Comparison of ENCODE assay signal across 1 cellular context in genomic region chr13:28583661-28584091, GRCh38.
TF ChIP-seq lines count a peak whose summit lies in the region.

No MANE protein-coding gene starts in this region.

TF ChIP-seq in GM23338, 12 proteins besides CTCF, POLR2A, EP300 and RAD21 (continued from another document):
- TF ChIP-seq, protein P1, sequence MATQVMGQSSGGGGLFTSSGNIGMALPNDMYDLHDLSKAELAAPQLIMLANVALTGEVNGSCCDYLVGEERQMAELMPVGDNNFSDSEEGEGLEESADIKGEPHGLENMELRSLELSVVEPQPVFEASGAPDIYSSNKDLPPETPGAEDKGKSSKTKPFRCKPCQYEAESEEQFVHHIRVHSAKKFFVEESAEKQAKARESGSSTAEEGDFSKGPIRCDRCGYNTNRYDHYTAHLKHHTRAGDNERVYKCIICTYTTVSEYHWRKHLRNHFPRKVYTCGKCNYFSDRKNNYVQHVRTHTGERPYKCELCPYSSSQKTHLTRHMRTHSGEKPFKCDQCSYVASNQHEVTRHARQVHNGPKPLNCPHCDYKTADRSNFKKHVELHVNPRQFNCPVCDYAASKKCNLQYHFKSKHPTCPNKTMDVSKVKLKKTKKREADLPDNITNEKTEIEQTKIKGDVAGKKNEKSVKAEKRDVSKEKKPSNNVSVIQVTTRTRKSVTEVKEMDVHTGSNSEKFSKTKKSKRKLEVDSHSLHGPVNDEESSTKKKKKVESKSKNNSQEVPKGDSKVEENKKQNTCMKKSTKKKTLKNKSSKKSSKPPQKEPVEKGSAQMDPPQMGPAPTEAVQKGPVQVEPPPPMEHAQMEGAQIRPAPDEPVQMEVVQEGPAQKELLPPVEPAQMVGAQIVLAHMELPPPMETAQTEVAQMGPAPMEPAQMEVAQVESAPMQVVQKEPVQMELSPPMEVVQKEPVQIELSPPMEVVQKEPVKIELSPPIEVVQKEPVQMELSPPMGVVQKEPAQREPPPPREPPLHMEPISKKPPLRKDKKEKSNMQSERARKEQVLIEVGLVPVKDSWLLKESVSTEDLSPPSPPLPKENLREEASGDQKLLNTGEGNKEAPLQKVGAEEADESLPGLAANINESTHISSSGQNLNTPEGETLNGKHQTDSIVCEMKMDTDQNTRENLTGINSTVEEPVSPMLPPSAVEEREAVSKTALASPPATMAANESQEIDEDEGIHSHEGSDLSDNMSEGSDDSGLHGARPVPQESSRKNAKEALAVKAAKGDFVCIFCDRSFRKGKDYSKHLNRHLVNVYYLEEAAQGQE (IDR thresholded peaks at IDR 0.05; ENCODE audit: unreplicated experiment), result no peak
- no peak for TF ChIP-seq ZNF114 (CRISPR knock-in tag; IDR thresholded peaks at IDR 0.05)
- TF ChIP-seq, protein P2, sequence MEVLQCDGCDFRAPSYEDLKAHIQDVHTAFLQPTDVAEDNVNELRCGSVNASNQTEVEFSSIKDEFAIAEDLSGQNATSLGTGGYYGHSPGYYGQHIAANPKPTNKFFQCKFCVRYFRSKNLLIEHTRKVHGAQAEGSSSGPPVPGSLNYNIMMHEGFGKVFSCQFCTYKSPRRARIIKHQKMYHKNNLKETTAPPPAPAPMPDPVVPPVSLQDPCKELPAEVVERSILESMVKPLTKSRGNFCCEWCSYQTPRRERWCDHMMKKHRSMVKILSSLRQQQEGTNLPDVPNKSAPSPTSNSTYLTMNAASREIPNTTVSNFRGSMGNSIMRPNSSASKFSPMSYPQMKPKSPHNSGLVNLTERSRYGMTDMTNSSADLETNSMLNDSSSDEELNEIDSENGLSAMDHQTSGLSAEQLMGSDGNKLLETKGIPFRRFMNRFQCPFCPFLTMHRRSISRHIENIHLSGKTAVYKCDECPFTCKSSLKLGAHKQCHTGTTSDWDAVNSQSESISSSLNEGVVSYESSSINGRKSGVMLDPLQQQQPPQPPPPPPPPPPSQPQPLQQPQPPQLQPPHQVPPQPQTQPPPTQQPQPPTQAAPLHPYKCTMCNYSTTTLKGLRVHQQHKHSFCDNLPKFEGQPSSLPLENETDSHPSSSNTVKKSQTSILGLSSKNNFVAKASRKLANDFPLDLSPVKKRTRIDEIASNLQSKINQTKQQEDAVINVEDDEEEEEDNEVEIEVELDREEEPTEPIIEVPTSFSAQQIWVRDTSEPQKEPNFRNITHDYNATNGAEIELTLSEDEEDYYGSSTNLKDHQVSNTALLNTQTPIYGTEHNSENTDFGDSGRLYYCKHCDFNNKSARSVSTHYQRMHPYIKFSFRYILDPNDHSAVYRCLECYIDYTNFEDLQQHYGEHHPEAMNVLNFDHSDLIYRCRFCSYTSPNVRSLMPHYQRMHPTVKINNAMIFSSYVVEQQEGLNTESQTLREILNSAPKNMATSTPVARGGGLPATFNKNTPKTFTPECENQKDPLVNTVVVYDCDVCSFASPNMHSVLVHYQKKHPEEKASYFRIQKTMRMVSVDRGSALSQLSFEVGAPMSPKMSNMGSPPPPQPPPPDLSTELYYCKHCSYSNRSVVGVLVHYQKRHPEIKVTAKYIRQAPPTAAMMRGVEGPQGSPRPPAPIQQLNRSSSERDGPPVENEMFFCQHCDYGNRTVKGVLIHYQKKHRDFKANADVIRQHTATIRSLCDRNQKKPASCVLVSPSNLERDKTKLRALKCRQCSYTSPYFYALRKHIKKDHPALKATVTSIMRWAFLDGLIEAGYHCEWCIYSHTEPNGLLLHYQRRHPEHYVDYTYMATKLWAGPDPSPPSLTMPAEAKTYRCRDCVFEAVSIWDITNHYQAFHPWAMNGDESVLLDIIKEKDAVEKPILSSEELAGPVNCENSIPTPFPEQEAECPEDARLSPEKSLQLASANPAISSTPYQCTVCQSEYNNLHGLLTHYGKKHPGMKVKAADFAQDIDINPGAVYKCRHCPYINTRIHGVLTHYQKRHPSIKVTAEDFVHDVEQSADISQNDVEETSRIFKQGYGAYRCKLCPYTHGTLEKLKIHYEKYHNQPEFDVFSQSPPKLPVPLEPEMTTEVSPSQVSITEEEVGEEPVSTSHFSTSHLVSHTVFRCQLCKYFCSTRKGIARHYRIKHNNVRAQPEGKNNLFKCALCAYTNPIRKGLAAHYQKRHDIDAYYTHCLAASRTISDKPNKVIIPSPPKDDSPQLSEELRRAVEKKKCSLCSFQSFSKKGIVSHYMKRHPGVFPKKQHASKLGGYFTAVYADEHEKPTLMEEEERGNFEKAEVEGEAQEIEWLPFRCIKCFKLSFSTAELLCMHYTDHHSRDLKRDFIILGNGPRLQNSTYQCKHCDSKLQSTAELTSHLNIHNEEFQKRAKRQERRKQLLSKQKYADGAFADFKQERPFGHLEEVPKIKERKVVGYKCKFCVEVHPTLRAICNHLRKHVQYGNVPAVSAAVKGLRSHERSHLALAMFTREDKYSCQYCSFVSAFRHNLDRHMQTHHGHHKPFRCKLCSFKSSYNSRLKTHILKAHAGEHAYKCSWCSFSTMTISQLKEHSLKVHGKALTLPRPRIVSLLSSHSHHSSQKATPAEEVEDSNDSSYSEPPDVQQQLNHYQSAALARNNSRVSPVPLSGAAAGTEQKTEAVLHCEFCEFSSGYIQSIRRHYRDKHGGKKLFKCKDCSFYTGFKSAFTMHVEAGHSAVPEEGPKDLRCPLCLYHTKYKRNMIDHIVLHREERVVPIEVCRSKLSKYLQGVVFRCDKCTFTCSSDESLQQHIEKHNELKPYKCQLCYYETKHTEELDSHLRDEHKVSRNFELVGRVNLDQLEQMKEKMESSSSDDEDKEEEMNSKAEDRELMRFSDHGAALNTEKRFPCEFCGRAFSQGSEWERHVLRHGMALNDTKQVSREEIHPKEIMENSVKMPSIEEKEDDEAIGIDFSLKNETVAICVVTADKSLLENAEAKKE (CRISPR knock-in tag; IDR thresholded peaks at IDR 0.05), result no peak
- TF ChIP-seq EZH2 (IDR thresholded peaks at IDR 0.05; ENCODE audit: low read depth, unreplicated experiment), result no peak
- no peak for TF ChIP-seq STAT1 (IDR thresholded peaks at IDR 0.05; ENCODE audit: unreplicated experiment)
- no peak for TF ChIP-seq NANOG (IDR thresholded peaks at IDR 0.05; ENCODE audit: borderline replicate concordance)
- no peak for TF ChIP-seq CREB1 (CRISPR knock-in tag; IDR thresholded peaks at IDR 0.05; ENCODE audit: low read depth)
- no peak for TF ChIP-seq JUNB (IDR thresholded peaks at IDR 0.05; ENCODE audit: unreplicated experiment)
